Comparison of ENCODE assay signal across 1 cellular context in the genomic region with DNA sequence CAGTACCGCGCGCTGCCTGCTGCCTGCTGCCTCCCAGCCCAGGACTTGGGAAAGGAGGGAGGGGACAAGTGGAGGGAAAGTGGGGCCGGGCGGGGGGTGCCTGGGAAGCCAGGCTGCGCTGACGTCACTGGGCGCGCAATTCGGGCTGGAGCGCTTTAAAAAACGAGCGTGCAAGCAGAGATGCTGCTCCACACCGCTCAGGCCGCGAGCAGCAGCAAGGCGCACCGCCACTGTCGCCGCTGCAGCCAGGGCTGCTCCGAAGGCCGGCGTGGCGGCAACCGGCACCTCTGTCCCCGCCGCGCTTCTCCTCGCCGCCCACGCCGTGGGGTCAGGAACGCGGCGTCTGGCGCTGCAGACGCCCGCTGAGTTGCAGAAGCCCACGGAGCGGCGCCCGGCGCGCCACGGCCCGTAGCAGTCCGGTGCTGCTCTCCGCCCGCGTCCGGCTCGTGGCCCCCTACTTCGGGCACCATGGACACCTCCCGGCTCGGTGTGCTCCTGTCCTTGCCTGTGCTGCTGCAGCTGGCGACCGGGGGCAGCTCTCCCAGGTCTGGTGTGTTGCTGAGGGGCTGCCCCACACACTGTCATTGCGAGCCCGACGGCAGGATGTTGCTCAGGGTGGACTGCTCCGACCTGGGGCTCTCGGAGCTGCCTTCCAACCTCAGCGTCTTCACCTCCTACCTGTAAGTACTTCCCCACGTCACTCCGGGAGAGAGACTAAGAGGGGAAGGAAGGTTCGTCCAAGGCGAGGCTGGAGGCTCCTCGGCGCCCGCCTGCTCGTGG.
TF ChIP-seq lines count a peak whose summit lies in the region.

A gene with protein sequence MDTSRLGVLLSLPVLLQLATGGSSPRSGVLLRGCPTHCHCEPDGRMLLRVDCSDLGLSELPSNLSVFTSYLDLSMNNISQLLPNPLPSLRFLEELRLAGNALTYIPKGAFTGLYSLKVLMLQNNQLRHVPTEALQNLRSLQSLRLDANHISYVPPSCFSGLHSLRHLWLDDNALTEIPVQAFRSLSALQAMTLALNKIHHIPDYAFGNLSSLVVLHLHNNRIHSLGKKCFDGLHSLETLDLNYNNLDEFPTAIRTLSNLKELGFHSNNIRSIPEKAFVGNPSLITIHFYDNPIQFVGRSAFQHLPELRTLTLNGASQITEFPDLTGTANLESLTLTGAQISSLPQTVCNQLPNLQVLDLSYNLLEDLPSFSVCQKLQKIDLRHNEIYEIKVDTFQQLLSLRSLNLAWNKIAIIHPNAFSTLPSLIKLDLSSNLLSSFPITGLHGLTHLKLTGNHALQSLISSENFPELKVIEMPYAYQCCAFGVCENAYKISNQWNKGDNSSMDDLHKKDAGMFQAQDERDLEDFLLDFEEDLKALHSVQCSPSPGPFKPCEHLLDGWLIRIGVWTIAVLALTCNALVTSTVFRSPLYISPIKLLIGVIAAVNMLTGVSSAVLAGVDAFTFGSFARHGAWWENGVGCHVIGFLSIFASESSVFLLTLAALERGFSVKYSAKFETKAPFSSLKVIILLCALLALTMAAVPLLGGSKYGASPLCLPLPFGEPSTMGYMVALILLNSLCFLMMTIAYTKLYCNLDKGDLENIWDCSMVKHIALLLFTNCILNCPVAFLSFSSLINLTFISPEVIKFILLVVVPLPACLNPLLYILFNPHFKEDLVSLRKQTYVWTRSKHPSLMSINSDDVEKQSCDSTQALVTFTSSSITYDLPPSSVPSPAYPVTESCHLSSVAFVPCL (plus strand): TSS at position 186 of the 780 bp plus-strand sequence. CDS start 283 bp downstream, at position 469.

TF ChIP-seq in HepG2, 621 proteins besides CTCF, POLR2A, EP300 and RAD21 (continued from another document and continues in another):
- TF ChIP-seq, protein P1, sequence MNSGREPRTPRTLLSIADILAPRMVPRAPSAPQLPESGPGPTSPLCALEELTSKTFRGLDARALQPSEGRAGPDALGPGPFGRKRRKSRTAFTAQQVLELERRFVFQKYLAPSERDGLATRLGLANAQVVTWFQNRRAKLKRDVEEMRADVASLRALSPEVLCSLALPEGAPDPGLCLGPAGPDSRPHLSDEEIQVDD (CRISPR knock-in tag; IDR thresholded peaks at IDR 0.05; ENCODE audit: borderline replicate concordance) = no peak
- TF ChIP-seq ZNF562 (CRISPR knock-in tag; IDR thresholded peaks at IDR 0.05; ENCODE audit: borderline replicate concordance) (no peak), AHR (CRISPR knock-in tag; IDR thresholded peaks at IDR 0.05) (peak; percentile 48; the same call in 1 of the 2 replicates), PCBP2 (optimal IDR thresholded peaks at IDR 0.05; ENCODE audit: low read depth, low read length, poor library complexity, severe bottlenecking) (no peak), ZNF264 (CRISPR knock-in tag; IDR thresholded peaks at IDR 0.05) (no peak), ZC3H4 (CRISPR knock-in tag; IDR thresholded peaks at IDR 0.05; ENCODE audit: borderline replicate concordance) (peak; percentile 63; the same call in 1 of the 2 replicates), ZNF207 (IDR thresholded peaks at IDR 0.05; ENCODE audit: borderline replicate concordance) (no peak), HNF4G (IDR thresholded peaks at IDR 0.05; ENCODE audit: borderline replicate concordance, low read depth, low read length) (no peak), HNF4G (CRISPR knock-in tag; IDR thresholded peaks at IDR 0.05; ENCODE audit: borderline replicate concordance, low read depth) (no peak), IKZF4 (CRISPR knock-in tag; IDR thresholded peaks at IDR 0.05; ENCODE audit: borderline replicate concordance, low read depth, not compliant biosample characterization) (no peak), SRF (IDR thresholded peaks at IDR 0.05; ENCODE audit: low read depth, low read length) (no peak), SAP130 (CRISPR knock-in tag; IDR thresholded peaks at IDR 0.05; ENCODE audit: low read depth) (peak; percentile 77; the same call in 1 of the 2 replicates), ZNF737 (CRISPR knock-in tag; IDR thresholded peaks at IDR 0.05; ENCODE audit: borderline replicate concordance) (no peak), EHMT2 (IDR thresholded peaks at IDR 0.05; ENCODE audit: borderline replicate concordance, low read depth, low read length) (no peak), SNAI1 (CRISPR knock-in tag; IDR thresholded peaks at IDR 0.05; ENCODE audit: borderline replicate concordance) (no peak), BORCS8-MEF2B (CRISPR knock-in tag; IDR thresholded peaks at IDR 0.05) (peak; percentile 44; the same call in 1 of the 2 replicates), PHF21A (CRISPR knock-in tag; IDR thresholded peaks at IDR 0.05) (no peak), ZNF816 (CRISPR knock-in tag; IDR thresholded peaks at IDR 0.05; ENCODE audit: borderline replicate concordance) (no peak), CREB1 (IDR thresholded peaks at IDR 0.05) (peak; percentile 94), CREB1 (CRISPR knock-in tag; IDR thresholded peaks at IDR 0.05) (no peak; the same call in 1 of the 2 replicates), KDM2A (CRISPR knock-in tag; IDR thresholded peaks at IDR 0.05; ENCODE audit: borderline replicate concordance, low read depth) (no peak; the same call in 1 of the 2 replicates), EED (CRISPR knock-in tag; IDR thresholded peaks at IDR 0.05) (no peak; the same call in 1 of the 2 replicates), TARDBP (CRISPR knock-in tag; IDR thresholded peaks at IDR 0.05) (no peak), ZNF589 (CRISPR knock-in tag; conservative IDR thresholded peaks at IDR 0.05) (no peak), SPEN (CRISPR knock-in tag; IDR thresholded peaks at IDR 0.05; ENCODE audit: low read depth) (peak; percentile 51), KDM5B (CRISPR knock-in tag; IDR thresholded peaks at IDR 0.05; ENCODE audit: borderline replicate concordance) (peak; percentile 35; the same call in 1 of the 2 replicates), RELA (CRISPR knock-in tag; IDR thresholded peaks at IDR 0.05) (no peak), XBP1 (CRISPR knock-in tag; IDR thresholded peaks at IDR 0.05) (no peak), NCOA1 (CRISPR knock-in tag; IDR thresholded peaks at IDR 0.05) (no peak), ZSCAN12 (CRISPR knock-in tag; IDR thresholded peaks at IDR 0.05) (no peak), ZNF768 (CRISPR knock-in tag; IDR thresholded peaks at IDR 0.05) (peak; percentile 80; the same call in 1 of the 2 replicates), KLF6 (CRISPR knock-in tag; IDR thresholded peaks at IDR 0.05) (0 out of 2 replicates have a peak, but pooled peaks have one; percentile 27), CC2D1A (CRISPR knock-in tag; IDR thresholded peaks at IDR 0.05) (no peak), ELF3 (CRISPR knock-in tag; IDR thresholded peaks at IDR 0.05) (peak; percentile 31; the same call in 1 of the 2 replicates), ZNF333 (CRISPR knock-in tag; IDR thresholded peaks at IDR 0.05; ENCODE audit: borderline replicate concordance) (peak; percentile 74; the same call in 1 of the 2 replicates), ARNTL (CRISPR knock-in tag; IDR thresholded peaks at IDR 0.05) (no peak)
- TF ChIP-seq, protein P2, sequence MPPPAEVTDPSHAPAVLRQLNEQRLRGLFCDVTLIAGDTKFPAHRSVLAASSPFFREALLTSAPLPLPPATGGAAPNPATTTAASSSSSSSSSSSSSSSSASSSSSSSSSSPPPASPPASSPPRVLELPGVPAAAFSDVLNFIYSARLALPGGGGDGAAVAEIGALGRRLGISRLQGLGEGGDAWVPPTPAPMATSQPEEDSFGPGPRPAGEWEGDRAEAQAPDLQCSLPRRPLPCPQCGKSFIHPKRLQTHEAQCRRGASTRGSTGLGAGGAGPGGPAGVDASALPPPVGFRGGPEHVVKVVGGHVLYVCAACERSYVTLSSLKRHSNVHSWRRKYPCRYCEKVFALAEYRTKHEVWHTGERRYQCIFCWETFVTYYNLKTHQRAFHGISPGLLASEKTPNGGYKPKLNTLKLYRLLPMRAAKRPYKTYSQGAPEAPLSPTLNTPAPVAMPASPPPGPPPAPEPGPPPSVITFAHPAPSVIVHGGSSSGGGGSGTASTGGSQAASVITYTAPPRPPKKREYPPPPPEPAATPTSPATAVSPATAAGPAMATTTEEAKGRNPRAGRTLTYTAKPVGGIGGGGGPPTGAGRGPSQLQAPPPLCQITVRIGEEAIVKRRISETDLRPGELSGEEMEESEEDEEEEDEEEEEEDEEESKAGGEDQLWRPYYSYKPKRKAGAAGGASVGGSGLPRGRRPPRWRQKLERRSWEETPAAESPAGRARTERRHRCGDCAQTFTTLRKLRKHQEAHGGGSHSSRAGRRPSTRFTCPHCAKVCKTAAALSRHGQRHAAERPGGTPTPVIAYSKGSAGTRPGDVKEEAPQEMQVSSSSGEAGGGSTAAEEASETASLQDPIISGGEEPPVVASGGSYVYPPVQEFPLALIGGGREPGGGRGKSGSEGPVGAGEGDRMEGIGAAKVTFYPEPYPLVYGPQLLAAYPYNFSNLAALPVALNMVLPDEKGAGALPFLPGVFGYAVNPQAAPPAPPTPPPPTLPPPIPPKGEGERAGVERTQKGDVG (CRISPR knock-in tag; IDR thresholded peaks at IDR 0.05; ENCODE audit: borderline replicate concordance) = no peak
- TF ChIP-seq, protein P3, sequence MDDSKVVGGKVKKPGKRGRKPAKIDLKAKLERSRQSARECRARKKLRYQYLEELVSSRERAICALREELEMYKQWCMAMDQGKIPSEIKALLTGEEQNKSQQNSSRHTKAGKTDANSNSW (CRISPR knock-in tag; IDR thresholded peaks at IDR 0.05; ENCODE audit: borderline replicate concordance) = no peak; the same call in 1 of the 2 replicates
- TF ChIP-seq, protein P4, sequence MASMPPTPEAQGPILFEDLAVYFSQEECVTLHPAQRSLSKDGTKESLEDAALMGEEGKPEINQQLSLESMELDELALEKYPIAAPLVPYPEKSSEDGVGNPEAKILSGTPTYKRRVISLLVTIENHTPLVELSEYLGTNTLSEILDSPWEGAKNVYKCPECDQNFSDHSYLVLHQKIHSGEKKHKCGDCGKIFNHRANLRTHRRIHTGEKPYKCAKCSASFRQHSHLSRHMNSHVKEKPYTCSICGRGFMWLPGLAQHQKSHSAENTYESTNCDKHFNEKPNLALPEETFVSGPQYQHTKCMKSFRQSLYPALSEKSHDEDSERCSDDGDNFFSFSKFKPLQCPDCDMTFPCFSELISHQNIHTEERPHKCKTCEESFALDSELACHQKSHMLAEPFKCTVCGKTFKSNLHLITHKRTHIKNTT (CRISPR knock-in tag; IDR thresholded peaks at IDR 0.05) = no peak
- TF ChIP-seq, protein P5, sequence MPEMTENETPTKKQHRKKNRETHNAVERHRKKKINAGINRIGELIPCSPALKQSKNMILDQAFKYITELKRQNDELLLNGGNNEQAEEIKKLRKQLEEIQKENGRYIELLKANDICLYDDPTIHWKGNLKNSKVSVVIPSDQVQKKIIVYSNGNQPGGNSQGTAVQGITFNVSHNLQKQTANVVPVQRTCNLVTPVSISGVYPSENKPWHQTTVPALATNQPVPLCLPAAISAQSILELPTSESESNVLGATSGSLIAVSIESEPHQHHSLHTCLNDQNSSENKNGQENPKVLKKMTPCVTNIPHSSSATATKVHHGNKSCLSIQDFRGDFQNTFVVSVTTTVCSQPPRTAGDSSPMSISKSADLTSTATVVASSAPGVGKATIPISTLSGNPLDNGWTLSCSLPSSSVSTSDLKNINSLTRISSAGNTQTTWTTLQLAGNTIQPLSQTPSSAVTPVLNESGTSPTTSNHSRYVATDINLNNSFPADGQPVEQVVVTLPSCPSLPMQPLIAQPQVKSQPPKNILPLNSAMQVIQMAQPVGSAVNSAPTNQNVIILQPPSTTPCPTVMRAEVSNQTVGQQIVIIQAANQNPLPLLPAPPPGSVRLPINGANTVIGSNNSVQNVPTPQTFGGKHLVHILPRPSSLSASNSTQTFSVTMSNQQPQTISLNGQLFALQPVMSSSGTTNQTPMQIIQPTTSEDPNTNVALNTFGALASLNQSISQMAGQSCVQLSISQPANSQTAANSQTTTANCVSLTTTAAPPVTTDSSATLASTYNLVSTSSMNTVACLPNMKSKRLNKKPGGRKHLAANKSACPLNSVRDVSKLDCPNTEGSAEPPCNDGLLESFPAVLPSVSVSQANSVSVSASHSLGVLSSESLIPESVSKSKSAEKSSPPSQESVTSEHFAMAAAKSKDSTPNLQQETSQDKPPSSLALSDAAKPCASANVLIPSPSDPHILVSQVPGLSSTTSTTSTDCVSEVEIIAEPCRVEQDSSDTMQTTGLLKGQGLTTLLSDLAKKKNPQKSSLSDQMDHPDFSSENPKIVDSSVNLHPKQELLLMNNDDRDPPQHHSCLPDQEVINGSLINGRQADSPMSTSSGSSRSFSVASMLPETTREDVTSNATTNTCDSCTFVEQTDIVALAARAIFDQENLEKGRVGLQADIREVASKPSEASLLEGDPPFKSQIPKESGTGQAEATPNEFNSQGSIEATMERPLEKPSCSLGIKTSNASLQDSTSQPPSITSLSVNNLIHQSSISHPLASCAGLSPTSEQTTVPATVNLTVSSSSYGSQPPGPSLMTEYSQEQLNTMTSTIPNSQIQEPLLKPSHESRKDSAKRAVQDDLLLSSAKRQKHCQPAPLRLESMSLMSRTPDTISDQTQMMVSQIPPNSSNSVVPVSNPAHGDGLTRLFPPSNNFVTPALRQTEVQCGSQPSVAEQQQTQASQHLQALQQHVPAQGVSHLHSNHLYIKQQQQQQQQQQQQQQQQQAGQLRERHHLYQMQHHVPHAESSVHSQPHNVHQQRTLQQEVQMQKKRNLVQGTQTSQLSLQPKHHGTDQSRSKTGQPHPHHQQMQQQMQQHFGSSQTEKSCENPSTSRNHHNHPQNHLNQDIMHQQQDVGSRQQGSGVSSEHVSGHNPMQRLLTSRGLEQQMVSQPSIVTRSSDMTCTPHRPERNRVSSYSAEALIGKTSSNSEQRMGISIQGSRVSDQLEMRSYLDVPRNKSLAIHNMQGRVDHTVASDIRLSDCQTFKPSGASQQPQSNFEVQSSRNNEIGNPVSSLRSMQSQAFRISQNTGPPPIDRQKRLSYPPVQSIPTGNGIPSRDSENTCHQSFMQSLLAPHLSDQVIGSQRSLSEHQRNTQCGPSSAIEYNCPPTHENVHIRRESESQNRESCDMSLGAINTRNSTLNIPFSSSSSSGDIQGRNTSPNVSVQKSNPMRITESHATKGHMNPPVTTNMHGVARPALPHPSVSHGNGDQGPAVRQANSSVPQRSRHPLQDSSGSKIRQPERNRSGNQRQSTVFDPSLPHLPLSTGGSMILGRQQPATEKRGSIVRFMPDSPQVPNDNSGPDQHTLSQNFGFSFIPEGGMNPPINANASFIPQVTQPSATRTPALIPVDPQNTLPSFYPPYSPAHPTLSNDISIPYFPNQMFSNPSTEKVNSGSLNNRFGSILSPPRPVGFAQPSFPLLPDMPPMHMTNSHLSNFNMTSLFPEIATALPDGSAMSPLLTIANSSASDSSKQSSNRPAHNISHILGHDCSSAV (CRISPR knock-in tag; IDR thresholded peaks at IDR 0.05; ENCODE audit: borderline replicate concordance) = no peak
- TF ChIP-seq, protein P6, sequence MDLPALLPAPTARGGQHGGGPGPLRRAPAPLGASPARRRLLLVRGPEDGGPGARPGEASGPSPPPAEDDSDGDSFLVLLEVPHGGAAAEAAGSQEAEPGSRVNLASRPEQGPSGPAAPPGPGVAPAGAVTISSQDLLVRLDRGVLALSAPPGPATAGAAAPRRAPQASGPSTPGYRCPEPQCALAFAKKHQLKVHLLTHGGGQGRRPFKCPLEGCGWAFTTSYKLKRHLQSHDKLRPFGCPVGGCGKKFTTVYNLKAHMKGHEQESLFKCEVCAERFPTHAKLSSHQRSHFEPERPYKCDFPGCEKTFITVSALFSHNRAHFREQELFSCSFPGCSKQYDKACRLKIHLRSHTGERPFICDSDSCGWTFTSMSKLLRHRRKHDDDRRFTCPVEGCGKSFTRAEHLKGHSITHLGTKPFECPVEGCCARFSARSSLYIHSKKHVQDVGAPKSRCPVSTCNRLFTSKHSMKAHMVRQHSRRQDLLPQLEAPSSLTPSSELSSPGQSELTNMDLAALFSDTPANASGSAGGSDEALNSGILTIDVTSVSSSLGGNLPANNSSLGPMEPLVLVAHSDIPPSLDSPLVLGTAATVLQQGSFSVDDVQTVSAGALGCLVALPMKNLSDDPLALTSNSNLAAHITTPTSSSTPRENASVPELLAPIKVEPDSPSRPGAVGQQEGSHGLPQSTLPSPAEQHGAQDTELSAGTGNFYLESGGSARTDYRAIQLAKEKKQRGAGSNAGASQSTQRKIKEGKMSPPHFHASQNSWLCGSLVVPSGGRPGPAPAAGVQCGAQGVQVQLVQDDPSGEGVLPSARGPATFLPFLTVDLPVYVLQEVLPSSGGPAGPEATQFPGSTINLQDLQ (CRISPR knock-in tag; IDR thresholded peaks at IDR 0.05) = 0 out of 2 replicates have a peak, but pooled peaks have one; percentile 33
